Comparison of ENCODE assay signal across 8 cellular contexts in genomic region chr5:53109041-53109435, GRCh38. TPM values are rescaled to one million over a fixed set of nuclear protein-coding genes. Genes with fewer than 3 reads are reported as not detected.
DNase-seq lines count a peak whose midpoint lies in the region; TF ChIP-seq lines count a peak whose summit lies in the region.

No MANE protein-coding gene starts in this region.

- H3K4me3 Mint-ChIP-seq in brain: peak overlapping the region; percentile 91 to 98 (median 94)

- H3K27ac ChIP-seq in liver (ENCODE audit: low read depth in 1 of 2, low read length in 2 of 2) (peak overlapping the region; percentile 59 to 89), thymus (ENCODE audit: low read depth) (peak overlapping the region; percentile 86)

- H3K4me1 ChIP-seq in liver (ENCODE audit: control insufficient read depth in 4 of 4, insufficient read depth in 4 of 4, low read length in 3 of 4) (peaks cover 2 to 26% (median 8%) of the 10 kb centered on the region in 4 donors), thymus (ENCODE audit: control insufficient read depth, insufficient read depth, low read length) (peaks cover 4% of the 10 kb centered on the region)

- no peaks in the 10 kb centered on the region for H3K9me3 ChIP-seq in liver (ENCODE audit: control insufficient read depth in 4 of 4, low read length in 3 of 4)
- H3K9me3 ChIP-seq in thymus (ENCODE audit: control insufficient read depth): no peaks in the 10 kb centered on the region

- peak overlapping the region; percentile 33 to 95 (median 92) for H3K27ac Mint-ChIP-seq in brain

- H3K36me3 ChIP-seq in liver (ENCODE audit: control insufficient read depth in 4 of 4, insufficient read depth in 3 of 4, low read depth in 1 of 4, low read length in 3 of 4) (peaks cover 0 to 6% (median 3%) of the 10 kb centered on the region in 4 donors), thymus (ENCODE audit: control insufficient read depth, insufficient read depth) (no peaks in the 10 kb centered on the region)

- H3K4me3 ChIP-seq in HFF-Myc (replicated peaks; ENCODE audit: low read depth, low read length): peak overlapping the region; percentile 76
- H3K4me3 ChIP-seq in liver (ENCODE audit: low read depth in 1 of 3, low read length in 3 of 3): peak overlapping the region; percentile 76 to 99 (median 86)
- H3K4me3 ChIP-seq in thymus (ENCODE audit: low read length): peak overlapping the region; percentile 86

- 2% methylated on average over 10 of the region's 10 CpGs for WGBS in liver
- 2% methylated on average over 10 of the region's 10 CpGs for WGBS in thymus

- no peaks in the 10 kb centered on the region for H3K9me3 Mint-ChIP-seq in brain

- peak; percentile 33 for DNase-seq in DMS 273 (lab: John Stamatoyannopoulos, UW; ENCODE audit: unreplicated experiment)
- DNase-seq in DMS 273 treated with DMSO at 0.1 percent for 48 hours (lab: John Stamatoyannopoulos, UW): no peak
- DNase-seq in HFF-Myc (ENCODE audit: extremely low read depth, low read depth): no peak
- DNase-seq in NCI-H146 treated with DMSO at 0.1 percent for 48 hours (lab: John Stamatoyannopoulos, UW; ENCODE audit: unreplicated experiment): peak; percentile 62
- no peak for DNase-seq in COLO829 (ENCODE audit: low spot score)

- no peaks in the 10 kb centered on the region for H3K27me3 ChIP-seq in liver (ENCODE audit: control insufficient read depth in 4 of 4, insufficient read depth in 4 of 4, low read length in 3 of 4)
- H3K27me3 ChIP-seq in thymus (ENCODE audit: control insufficient read depth, insufficient read depth): no peaks in the 10 kb centered on the region

- TF ChIP-seq RAD21 in liver (IDR thresholded peaks at IDR 0.05): no peak

- no peak for TF ChIP-seq CTCF in HFF-Myc (IDR thresholded peaks at IDR 0.05; ENCODE audit: low read depth, low read length, missing control alignments)
- no peak for TF ChIP-seq CTCF in brain (conservative IDR thresholded peaks at IDR 0.05)
- no peak for TF ChIP-seq CTCF in liver (IDR thresholded peaks at IDR 0.05; ENCODE audit: low read depth, low read length, missing input control)

- H3K4me1 Mint-ChIP-seq in brain: peaks cover 45% of the 10 kb centered on the region

- peaks cover 3% of the 10 kb centered on the region for H3K27me3 Mint-ChIP-seq in brain

- H3K9ac ChIP-seq in liver (ENCODE audit: low read depth in 1 of 2, low read length in 2 of 2): peak overlapping the region; percentile 91 to 96

- peaks cover 27% of the 10 kb centered on the region for H3K36me3 Mint-ChIP-seq in brain

TF ChIP-seq in liver, 16 proteins besides CTCF, POLR2A, EP300 and RAD21:
- TF ChIP-seq YY1 (IDR thresholded peaks at IDR 0.05) (peak; percentile 51), GABPA (IDR thresholded peaks at IDR 0.05 in 1 of 2, conservative IDR thresholded peaks at IDR 0.05 in 1 of 2) (peak in 1 of 2 donors; percentile 2), ATF3 (IDR thresholded peaks at IDR 0.05) (no peak), ZBTB33 (IDR thresholded peaks at IDR 0.05) (no peak), RXRA (IDR thresholded peaks at IDR 0.05) (peak in 1 of 2 donors; percentile 9), FOXA1 (IDR thresholded peaks at IDR 0.05) (no peak), SP1 (IDR thresholded peaks at IDR 0.05) (no peak), NR2F2 (IDR thresholded peaks at IDR 0.05) (no peak), JUND (IDR thresholded peaks at IDR 0.05) (no peak), HNF4A (conservative IDR thresholded peaks at IDR 0.05) (peak in 1 of 2 donors; percentile 24), MAX (IDR thresholded peaks at IDR 0.05) (peak; percentile 43)

RNA-seq across cellular contexts. Expression of gene MOCS2, which starts 0.5 kb away (rescaled TPM):
- polyA plus RNA-seq in brain (ENCODE audit: insufficient read depth, low read depth, low replicate concordance): 31.6 TPM
- 10 to 100 TPM; 13.2 to 39.7 TPM for total RNA-seq in liver
- 10 to 100 TPM; 38.4 to 58.5 TPM for polyA plus RNA-seq in liver
- polyA plus RNA-seq in thymus: 55.7 TPM

Comparison
In these comparisons a context has a peak if more than half of its experiments do, and no peak if none do; other contexts are left out.
1. DNase-seq: peak in DMS 273 (single experiment) and NCI-H146 treated with DMSO at 0.1 percent for 48 hours (single experiment); none in DMS 273 treated with DMSO at 0.1 percent for 48 hours (single experiment), HFF-Myc (single experiment) and COLO829 (single experiment).
2. Peak in every context shown above with its lines, with median percentiles within 50 percentile points of each other: H3K4me3 ChIP-seq.